In genomic region chr10:119113805-119114732, GRCh38 we compare ENCODE assay signal across 1 cellular context.
A peak's percentile ranks its signal among the peaks of the same experiment; 100 is the strongest.
TF ChIP-seq lines count a peak whose summit lies in the region.

No MANE protein-coding gene starts in this region.

TF ChIP-seq in HepG2, 621 proteins besides CTCF, POLR2A, EP300 and RAD21 (continued from another document and continues in another):
- TF ChIP-seq, protein P1, sequence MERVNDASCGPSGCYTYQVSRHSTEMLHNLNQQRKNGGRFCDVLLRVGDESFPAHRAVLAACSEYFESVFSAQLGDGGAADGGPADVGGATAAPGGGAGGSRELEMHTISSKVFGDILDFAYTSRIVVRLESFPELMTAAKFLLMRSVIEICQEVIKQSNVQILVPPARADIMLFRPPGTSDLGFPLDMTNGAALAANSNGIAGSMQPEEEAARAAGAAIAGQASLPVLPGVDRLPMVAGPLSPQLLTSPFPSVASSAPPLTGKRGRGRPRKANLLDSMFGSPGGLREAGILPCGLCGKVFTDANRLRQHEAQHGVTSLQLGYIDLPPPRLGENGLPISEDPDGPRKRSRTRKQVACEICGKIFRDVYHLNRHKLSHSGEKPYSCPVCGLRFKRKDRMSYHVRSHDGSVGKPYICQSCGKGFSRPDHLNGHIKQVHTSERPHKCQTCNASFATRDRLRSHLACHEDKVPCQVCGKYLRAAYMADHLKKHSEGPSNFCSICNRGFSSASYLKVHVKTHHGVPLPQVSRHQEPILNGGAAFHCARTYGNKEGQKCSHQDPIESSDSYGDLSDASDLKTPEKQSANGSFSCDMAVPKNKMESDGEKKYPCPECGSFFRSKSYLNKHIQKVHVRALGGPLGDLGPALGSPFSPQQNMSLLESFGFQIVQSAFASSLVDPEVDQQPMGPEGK (CRISPR knock-in tag; IDR thresholded peaks at IDR 0.05), result 0 out of 2 replicates have a peak, but pooled peaks have one; percentile 26
- peak; percentile 84; the same call in 1 of the 2 replicates for TF ChIP-seq ZNF766 (CRISPR knock-in tag; IDR thresholded peaks at IDR 0.05; ENCODE audit: borderline replicate concordance)
- no peak for TF ChIP-seq ZEB1 (IDR thresholded peaks at IDR 0.05; ENCODE audit: insufficient replicate concordance, low read depth)
- TF ChIP-seq ZMYM4 (CRISPR knock-in tag; IDR thresholded peaks at IDR 0.05), result peak; percentile 57
- peak; percentile 67; the same call in 1 of the 2 replicates for TF ChIP-seq ZFX (CRISPR knock-in tag; IDR thresholded peaks at IDR 0.05; ENCODE audit: low read depth)
- TF ChIP-seq RXRA (CRISPR knock-in tag; IDR thresholded peaks at IDR 0.05), result peak; percentile 65; the same call in 1 of the 2 replicates
- TF ChIP-seq, protein P2, sequence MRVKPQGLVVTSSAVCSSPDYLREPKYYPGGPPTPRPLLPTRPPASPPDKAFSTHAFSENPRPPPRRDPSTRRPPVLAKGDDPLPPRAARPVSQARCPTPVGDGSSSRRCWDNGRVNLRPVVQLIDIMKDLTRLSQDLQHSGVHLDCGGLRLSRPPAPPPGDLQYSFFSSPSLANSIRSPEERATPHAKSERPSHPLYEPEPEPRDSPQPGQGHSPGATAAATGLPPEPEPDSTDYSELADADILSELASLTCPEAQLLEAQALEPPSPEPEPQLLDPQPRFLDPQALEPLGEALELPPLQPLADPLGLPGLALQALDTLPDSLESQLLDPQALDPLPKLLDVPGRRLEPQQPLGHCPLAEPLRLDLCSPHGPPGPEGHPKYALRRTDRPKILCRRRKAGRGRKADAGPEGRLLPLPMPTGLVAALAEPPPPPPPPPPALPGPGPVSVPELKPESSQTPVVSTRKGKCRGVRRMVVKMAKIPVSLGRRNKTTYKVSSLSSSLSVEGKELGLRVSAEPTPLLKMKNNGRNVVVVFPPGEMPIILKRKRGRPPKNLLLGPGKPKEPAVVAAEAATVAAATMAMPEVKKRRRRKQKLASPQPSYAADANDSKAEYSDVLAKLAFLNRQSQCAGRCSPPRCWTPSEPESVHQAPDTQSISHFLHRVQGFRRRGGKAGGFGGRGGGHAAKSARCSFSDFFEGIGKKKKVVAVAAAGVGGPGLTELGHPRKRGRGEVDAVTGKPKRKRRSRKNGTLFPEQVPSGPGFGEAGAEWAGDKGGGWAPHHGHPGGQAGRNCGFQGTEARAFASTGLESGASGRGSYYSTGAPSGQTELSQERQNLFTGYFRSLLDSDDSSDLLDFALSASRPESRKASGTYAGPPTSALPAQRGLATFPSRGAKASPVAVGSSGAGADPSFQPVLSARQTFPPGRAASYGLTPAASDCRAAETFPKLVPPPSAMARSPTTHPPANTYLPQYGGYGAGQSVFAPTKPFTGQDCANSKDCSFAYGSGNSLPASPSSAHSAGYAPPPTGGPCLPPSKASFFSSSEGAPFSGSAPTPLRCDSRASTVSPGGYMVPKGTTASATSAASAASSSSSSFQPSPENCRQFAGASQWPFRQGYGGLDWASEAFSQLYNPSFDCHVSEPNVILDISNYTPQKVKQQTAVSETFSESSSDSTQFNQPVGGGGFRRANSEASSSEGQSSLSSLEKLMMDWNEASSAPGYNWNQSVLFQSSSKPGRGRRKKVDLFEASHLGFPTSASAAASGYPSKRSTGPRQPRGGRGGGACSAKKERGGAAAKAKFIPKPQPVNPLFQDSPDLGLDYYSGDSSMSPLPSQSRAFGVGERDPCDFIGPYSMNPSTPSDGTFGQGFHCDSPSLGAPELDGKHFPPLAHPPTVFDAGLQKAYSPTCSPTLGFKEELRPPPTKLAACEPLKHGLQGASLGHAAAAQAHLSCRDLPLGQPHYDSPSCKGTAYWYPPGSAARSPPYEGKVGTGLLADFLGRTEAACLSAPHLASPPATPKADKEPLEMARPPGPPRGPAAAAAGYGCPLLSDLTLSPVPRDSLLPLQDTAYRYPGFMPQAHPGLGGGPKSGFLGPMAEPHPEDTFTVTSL (CRISPR knock-in tag; IDR thresholded peaks at IDR 0.05; ENCODE audit: borderline replicate concordance), result peak; percentile 93
- no peak for TF ChIP-seq ZNF883 (CRISPR knock-in tag; IDR thresholded peaks at IDR 0.05; ENCODE audit: not compliant biosample characterization)
- TF ChIP-seq SAP130 (CRISPR knock-in tag; IDR thresholded peaks at IDR 0.05; ENCODE audit: low read depth), result peak; percentile 84
- TF ChIP-seq ZNF33A (CRISPR knock-in tag; IDR thresholded peaks at IDR 0.05; ENCODE audit: borderline replicate concordance), result no peak
- no peak for TF ChIP-seq TEAD2 (CRISPR knock-in tag; IDR thresholded peaks at IDR 0.05)
- TF ChIP-seq U2AF1 (optimal IDR thresholded peaks at IDR 0.05; ENCODE audit: low read depth, low read length), result no peak
- TF ChIP-seq, protein P3, sequence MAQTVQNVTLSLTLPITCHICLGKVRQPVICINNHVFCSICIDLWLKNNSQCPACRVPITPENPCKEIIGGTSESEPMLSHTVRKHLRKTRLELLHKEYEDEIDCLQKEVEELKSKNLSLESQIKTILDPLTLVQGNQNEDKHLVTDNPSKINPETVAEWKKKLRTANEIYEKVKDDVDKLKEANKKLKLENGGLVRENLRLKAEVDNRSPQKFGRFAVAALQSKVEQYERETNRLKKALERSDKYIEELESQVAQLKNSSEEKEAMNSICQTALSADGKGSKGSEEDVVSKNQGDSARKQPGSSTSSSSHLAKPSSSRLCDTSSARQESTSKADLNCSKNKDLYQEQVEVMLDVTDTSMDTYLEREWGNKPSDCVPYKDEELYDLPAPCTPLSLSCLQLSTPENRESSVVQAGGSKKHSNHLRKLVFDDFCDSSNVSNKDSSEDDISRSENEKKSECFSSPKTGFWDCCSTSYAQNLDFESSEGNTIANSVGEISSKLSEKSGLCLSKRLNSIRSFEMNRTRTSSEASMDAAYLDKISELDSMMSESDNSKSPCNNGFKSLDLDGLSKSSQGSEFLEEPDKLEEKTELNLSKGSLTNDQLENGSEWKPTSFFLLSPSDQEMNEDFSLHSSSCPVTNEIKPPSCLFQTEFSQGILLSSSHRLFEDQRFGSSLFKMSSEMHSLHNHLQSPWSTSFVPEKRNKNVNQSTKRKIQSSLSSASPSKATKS (CRISPR knock-in tag; IDR thresholded peaks at IDR 0.05), result no peak
- TF ChIP-seq SOX5 (CRISPR knock-in tag; IDR thresholded peaks at IDR 0.05; ENCODE audit: borderline replicate concordance), result peak; percentile 87
- peak; percentile 94 for TF ChIP-seq ZBTB43 (CRISPR knock-in tag; conservative IDR thresholded peaks at IDR 0.05)
- peak; percentile 95 for TF ChIP-seq NCOA2 (CRISPR knock-in tag; IDR thresholded peaks at IDR 0.05)
- TF ChIP-seq, protein P4, sequence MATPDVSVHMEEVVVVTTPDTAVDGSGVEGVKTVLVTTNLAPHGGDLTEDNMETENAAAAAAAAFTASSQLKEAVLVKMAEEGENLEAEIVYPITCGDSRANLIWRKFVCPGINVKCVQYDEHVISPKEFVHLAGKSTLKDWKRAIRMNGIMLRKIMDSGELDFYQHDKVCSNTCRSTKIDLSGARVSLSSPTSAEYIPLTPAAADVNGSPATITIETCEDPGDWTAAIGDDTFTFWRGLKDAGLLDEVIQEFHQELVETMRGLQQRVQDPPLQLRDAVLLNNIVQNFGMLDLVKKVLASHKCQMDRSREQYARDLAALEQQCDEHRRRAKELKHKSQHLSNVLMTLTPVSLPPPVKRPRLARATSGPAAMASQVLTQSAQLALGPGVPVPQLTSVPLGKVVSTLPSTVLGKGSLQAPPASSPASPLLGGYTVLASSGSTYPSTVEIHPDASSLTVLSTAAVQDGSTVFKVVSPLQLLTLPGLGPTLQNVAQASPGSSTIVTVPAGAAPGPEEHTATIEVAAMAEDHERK (CRISPR knock-in tag; IDR thresholded peaks at IDR 0.05; ENCODE audit: low read depth), result no peak
- TF ChIP-seq FOXC1 (CRISPR knock-in tag; IDR thresholded peaks at IDR 0.05; ENCODE audit: borderline replicate concordance), result 0 out of 2 replicates have a peak, but pooled peaks have one; percentile 32
- TF ChIP-seq HDAC1 (CRISPR knock-in tag; IDR thresholded peaks at IDR 0.05), result peak; percentile 91
- peak; percentile 68 for TF ChIP-seq TBL1XR1 (IDR thresholded peaks at IDR 0.05; ENCODE audit: borderline replicate concordance, low read length, partially characterized antibody)
- TF ChIP-seq GATAD2A (CRISPR knock-in tag; IDR thresholded peaks at IDR 0.05), result peak; percentile 98
- peak; percentile 79; the same call in 1 of the 2 replicates for TF ChIP-seq ZNF790 (CRISPR knock-in tag; IDR thresholded peaks at IDR 0.05; ENCODE audit: borderline replicate concordance)
- TF ChIP-seq, protein P5, sequence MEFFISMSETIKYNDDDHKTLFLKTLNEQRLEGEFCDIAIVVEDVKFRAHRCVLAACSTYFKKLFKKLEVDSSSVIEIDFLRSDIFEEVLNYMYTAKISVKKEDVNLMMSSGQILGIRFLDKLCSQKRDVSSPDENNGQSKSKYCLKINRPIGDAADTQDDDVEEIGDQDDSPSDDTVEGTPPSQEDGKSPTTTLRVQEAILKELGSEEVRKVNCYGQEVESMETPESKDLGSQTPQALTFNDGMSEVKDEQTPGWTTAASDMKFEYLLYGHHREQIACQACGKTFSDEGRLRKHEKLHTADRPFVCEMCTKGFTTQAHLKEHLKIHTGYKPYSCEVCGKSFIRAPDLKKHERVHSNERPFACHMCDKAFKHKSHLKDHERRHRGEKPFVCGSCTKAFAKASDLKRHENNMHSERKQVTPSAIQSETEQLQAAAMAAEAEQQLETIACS (CRISPR knock-in tag; IDR thresholded peaks at IDR 0.05), result no peak
- TF ChIP-seq DMAP1 (CRISPR knock-in tag; IDR thresholded peaks at IDR 0.05), result peak; percentile 55; the same call in 1 of the 2 replicates
- TF ChIP-seq, protein P6, sequence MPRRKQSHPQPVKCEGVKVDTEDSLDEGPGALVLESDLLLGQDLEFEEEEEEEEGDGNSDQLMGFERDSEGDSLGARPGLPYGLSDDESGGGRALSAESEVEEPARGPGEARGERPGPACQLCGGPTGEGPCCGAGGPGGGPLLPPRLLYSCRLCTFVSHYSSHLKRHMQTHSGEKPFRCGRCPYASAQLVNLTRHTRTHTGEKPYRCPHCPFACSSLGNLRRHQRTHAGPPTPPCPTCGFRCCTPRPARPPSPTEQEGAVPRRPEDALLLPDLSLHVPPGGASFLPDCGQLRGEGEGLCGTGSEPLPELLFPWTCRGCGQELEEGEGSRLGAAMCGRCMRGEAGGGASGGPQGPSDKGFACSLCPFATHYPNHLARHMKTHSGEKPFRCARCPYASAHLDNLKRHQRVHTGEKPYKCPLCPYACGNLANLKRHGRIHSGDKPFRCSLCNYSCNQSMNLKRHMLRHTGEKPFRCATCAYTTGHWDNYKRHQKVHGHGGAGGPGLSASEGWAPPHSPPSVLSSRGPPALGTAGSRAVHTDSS (CRISPR knock-in tag; conservative IDR thresholded peaks at IDR 0.05), result no peak
- TF ChIP-seq, protein P7, sequence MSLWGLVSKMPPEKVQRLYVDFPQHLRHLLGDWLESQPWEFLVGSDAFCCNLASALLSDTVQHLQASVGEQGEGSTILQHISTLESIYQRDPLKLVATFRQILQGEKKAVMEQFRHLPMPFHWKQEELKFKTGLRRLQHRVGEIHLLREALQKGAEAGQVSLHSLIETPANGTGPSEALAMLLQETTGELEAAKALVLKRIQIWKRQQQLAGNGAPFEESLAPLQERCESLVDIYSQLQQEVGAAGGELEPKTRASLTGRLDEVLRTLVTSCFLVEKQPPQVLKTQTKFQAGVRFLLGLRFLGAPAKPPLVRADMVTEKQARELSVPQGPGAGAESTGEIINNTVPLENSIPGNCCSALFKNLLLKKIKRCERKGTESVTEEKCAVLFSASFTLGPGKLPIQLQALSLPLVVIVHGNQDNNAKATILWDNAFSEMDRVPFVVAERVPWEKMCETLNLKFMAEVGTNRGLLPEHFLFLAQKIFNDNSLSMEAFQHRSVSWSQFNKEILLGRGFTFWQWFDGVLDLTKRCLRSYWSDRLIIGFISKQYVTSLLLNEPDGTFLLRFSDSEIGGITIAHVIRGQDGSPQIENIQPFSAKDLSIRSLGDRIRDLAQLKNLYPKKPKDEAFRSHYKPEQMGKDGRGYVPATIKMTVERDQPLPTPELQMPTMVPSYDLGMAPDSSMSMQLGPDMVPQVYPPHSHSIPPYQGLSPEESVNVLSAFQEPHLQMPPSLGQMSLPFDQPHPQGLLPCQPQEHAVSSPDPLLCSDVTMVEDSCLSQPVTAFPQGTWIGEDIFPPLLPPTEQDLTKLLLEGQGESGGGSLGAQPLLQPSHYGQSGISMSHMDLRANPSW (CRISPR knock-in tag; IDR thresholded peaks at IDR 0.05; ENCODE audit: borderline replicate concordance), result peak; percentile 68; the same call in 1 of the 2 replicates
- TF ChIP-seq ZNF224 (CRISPR knock-in tag; IDR thresholded peaks at IDR 0.05), result no peak
- no peak for TF ChIP-seq HNRNPK (IDR thresholded peaks at IDR 0.05; ENCODE audit: low read depth, low read length, poor library complexity, severe bottlenecking)
- peak; percentile 5; the same call in 1 of the 2 replicates for TF ChIP-seq ZNF784 (CRISPR knock-in tag; IDR thresholded peaks at IDR 0.05; ENCODE audit: borderline replicate concordance)
- TF ChIP-seq ZNF143 (CRISPR knock-in tag; IDR thresholded peaks at IDR 0.05), result no peak
- peak; percentile 73; the same call in 1 of the 2 replicates for TF ChIP-seq ZKSCAN8 (CRISPR knock-in tag; IDR thresholded peaks at IDR 0.05; ENCODE audit: borderline replicate concordance)
- no peak for TF ChIP-seq JARID2 (CRISPR knock-in tag; IDR thresholded peaks at IDR 0.05; ENCODE audit: insufficient replicate concordance)
- no peak for TF ChIP-seq TRIM22 (IDR thresholded peaks at IDR 0.05)
